1 cellular context compared by ENCODE assay signal in genomic region chr3:138945646-138946553, GRCh38.
A peak's percentile ranks its signal among the peaks of the same experiment; 100 is the strongest.
TF ChIP-seq lines count a peak whose summit lies in the region.

No MANE protein-coding gene starts in this region.

TF ChIP-seq in K562, 482 proteins besides CTCF, POLR2A, EP300 and RAD21 (continued from another document and continues in another):
- TF ChIP-seq E2F1 (CRISPR knock-in tag; IDR thresholded peaks at IDR 0.05) (no peak), ZNF174 (CRISPR knock-in tag; IDR thresholded peaks at IDR 0.05) (no peak), ZNF316 (IDR thresholded peaks at IDR 0.05) (no peak), NFRKB (IDR thresholded peaks at IDR 0.05; ENCODE audit: low read depth) (no peak), ZBTB7A (IDR thresholded peaks at IDR 0.05; ENCODE audit: borderline replicate concordance, control insufficient read depth, low read depth, low read length) (no peak; the same call in 1 of the 2 replicates), KHSRP (IDR thresholded peaks at IDR 0.05) (no peak), ZSCAN32 (CRISPR knock-in tag; IDR thresholded peaks at IDR 0.05) (no peak), TEAD2 (tag; IDR thresholded peaks at IDR 0.05) (no peak), MCM5 (IDR thresholded peaks at IDR 0.05; ENCODE audit: low read depth) (no peak), HDAC1 (IDR thresholded peaks at IDR 0.05) (no peak; a peak in 1 of 4 replicates), ZNF75A (CRISPR knock-in tag; IDR thresholded peaks at IDR 0.05) (no peak), EP400 (IDR thresholded peaks at IDR 0.05) (no peak), PHB2 (IDR thresholded peaks at IDR 0.05; ENCODE audit: low read depth) (no peak), PYGO2 (tag; IDR thresholded peaks at IDR 0.05) (no peak), SNIP1 (IDR thresholded peaks at IDR 0.05; ENCODE audit: low read depth) (no peak), ZBTB17 (CRISPR knock-in tag; IDR thresholded peaks at IDR 0.05) (no peak), MAZ (CRISPR knock-in tag; conservative IDR thresholded peaks at IDR 0.05 in 1 of 2, IDR thresholded peaks at IDR 0.05 in 1 of 2) (peak in 1 of 2 experiments; percentile 3; a peak in 2 of 4 replicates), ATF7 (IDR thresholded peaks at IDR 0.05) (no peak), NFYB (IDR thresholded peaks at IDR 0.05; ENCODE audit: extremely low read depth, insufficient read length) (no peak), ZNF449 (CRISPR knock-in tag; IDR thresholded peaks at IDR 0.05) (no peak), ETS1 (conservative IDR thresholded peaks at IDR 0.05; ENCODE audit: control insufficient read depth, low read depth, low read length) (no peak), TAF9B (IDR thresholded peaks at IDR 0.05; ENCODE audit: partially characterized antibody) (no peak), TRIM28 (IDR thresholded peaks at IDR 0.05) (no peak), ESRRA (IDR thresholded peaks at IDR 0.05; ENCODE audit: borderline replicate concordance, low read depth) (peak; percentile 40; the same call in 1 of the 2 replicates), TEAD4 (IDR thresholded peaks at IDR 0.05; ENCODE audit: low read length) (peak; percentile 7; the same call in 1 of the 2 replicates), TEAD4 (CRISPR knock-in tag; IDR thresholded peaks at IDR 0.05; ENCODE audit: borderline replicate concordance) (no peak), ZNF146 (CRISPR knock-in tag; IDR thresholded peaks at IDR 0.05; ENCODE audit: unreplicated experiment) (no peak), CREB3L1 (IDR thresholded peaks at IDR 0.05; ENCODE audit: borderline replicate concordance, low read depth) (0 out of 2 replicates have a peak, but pooled peaks have one; percentile 23), PTTG1 (tag; IDR thresholded peaks at IDR 0.05; ENCODE audit: low read depth) (no peak), L3MBTL2 (IDR thresholded peaks at IDR 0.05) (peak; percentile 83), FOSL1 (tag; conservative IDR thresholded peaks at IDR 0.05) (no peak), FOXM1 (IDR thresholded peaks at IDR 0.05; ENCODE audit: low read depth) (no peak), FOXM1 (CRISPR knock-in tag; IDR thresholded peaks at IDR 0.05; ENCODE audit: low read depth) (peak; percentile 42; the same call in 1 of the 2 replicates), BDP1 (IDR thresholded peaks at IDR 0.05; ENCODE audit: insufficient read depth, insufficient read length) (no peak), SIN3B (IDR thresholded peaks at IDR 0.05; ENCODE audit: low read depth) (0 out of 2 replicates have a peak, but pooled peaks have one; percentile 19), ZFX (CRISPR knock-in tag; IDR thresholded peaks at IDR 0.05) (no peak; the same call in 1 of the 2 replicates), CLOCK (CRISPR knock-in tag; IDR thresholded peaks at IDR 0.05; ENCODE audit: borderline replicate concordance) (no peak), PURB (CRISPR knock-in tag; IDR thresholded peaks at IDR 0.05; ENCODE audit: low read depth) (no peak), MBD2 (IDR thresholded peaks at IDR 0.05; ENCODE audit: borderline replicate concordance, low read depth) (no peak), CBFA2T2 (conservative IDR thresholded peaks at IDR 0.05) (no peak), TAF1 (IDR thresholded peaks at IDR 0.05; ENCODE audit: control insufficient read depth, extremely low read depth, insufficient read depth, low read length, severe bottlenecking) (peak; percentile 26), TBP (optimal IDR thresholded peaks at IDR 0.05; ENCODE audit: low read depth, low read length) (peak; percentile 52), MYBL2 (IDR thresholded peaks at IDR 0.05; ENCODE audit: low read depth) (no peak), MYBL2 (CRISPR knock-in tag; IDR thresholded peaks at IDR 0.05; ENCODE audit: borderline replicate concordance) (no peak), ATF2 (CRISPR knock-in tag; IDR thresholded peaks at IDR 0.05) (no peak), HMBOX1 (IDR thresholded peaks at IDR 0.05) (no peak), TCF3 (CRISPR knock-in tag; IDR thresholded peaks at IDR 0.05) (no peak), KDM5B (IDR thresholded peaks at IDR 0.05; ENCODE audit: insufficient replicate concordance, low read depth, low read length) (peak; percentile 47), MCM2 (IDR thresholded peaks at IDR 0.05; ENCODE audit: low read depth) (no peak), BACH1 (tag; IDR thresholded peaks at IDR 0.05) (no peak), NR2C1 (IDR thresholded peaks at IDR 0.05) (no peak), NR2C1 (tag; IDR thresholded peaks at IDR 0.05) (no peak)
- TF ChIP-seq, protein P1, sequence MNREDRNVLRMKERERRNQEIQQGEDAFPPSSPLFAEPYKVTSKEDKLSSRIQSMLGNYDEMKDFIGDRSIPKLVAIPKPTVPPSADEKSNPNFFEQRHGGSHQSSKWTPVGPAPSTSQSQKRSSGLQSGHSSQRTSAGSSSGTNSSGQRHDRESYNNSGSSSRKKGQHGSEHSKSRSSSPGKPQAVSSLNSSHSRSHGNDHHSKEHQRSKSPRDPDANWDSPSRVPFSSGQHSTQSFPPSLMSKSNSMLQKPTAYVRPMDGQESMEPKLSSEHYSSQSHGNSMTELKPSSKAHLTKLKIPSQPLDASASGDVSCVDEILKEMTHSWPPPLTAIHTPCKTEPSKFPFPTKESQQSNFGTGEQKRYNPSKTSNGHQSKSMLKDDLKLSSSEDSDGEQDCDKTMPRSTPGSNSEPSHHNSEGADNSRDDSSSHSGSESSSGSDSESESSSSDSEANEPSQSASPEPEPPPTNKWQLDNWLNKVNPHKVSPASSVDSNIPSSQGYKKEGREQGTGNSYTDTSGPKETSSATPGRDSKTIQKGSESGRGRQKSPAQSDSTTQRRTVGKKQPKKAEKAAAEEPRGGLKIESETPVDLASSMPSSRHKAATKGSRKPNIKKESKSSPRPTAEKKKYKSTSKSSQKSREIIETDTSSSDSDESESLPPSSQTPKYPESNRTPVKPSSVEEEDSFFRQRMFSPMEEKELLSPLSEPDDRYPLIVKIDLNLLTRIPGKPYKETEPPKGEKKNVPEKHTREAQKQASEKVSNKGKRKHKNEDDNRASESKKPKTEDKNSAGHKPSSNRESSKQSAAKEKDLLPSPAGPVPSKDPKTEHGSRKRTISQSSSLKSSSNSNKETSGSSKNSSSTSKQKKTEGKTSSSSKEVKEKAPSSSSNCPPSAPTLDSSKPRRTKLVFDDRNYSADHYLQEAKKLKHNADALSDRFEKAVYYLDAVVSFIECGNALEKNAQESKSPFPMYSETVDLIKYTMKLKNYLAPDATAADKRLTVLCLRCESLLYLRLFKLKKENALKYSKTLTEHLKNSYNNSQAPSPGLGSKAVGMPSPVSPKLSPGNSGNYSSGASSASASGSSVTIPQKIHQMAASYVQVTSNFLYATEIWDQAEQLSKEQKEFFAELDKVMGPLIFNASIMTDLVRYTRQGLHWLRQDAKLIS (CRISPR knock-in tag; IDR thresholded peaks at IDR 0.05): no peak
- TF ChIP-seq, protein P2, sequence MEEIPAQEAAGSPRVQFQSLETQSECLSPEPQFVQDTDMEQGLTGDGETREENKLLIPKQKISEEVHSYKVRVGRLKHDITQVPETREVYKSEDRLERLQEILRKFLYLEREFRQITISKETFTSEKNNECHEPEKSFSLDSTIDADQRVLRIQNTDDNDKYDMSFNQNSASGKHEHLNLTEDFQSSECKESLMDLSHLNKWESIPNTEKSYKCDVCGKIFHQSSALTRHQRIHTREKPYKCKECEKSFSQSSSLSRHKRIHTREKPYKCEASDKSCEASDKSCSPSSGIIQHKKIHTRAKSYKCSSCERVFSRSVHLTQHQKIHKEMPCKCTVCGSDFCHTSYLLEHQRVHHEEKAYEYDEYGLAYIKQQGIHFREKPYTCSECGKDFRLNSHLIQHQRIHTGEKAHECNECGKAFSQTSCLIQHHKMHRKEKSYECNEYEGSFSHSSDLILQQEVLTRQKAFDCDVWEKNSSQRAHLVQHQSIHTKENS (CRISPR knock-in tag; IDR thresholded peaks at IDR 0.05): no peak
- TF ChIP-seq, protein P3, sequence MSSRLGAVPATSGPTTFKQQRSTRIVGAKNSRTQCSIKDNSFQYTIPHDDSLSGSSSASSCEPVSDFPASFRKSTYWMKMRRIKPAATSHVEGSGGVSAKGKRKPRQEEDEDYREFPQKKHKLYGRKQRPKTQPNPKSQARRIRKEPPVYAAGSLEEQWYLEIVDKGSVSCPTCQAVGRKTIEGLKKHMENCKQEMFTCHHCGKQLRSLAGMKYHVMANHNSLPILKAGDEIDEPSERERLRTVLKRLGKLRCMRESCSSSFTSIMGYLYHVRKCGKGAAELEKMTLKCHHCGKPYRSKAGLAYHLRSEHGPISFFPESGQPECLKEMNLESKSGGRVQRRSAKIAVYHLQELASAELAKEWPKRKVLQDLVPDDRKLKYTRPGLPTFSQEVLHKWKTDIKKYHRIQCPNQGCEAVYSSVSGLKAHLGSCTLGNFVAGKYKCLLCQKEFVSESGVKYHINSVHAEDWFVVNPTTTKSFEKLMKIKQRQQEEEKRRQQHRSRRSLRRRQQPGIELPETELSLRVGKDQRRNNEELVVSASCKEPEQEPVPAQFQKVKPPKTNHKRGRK (tag; IDR thresholded peaks at IDR 0.05): no peak
